In the genomic region with DNA sequence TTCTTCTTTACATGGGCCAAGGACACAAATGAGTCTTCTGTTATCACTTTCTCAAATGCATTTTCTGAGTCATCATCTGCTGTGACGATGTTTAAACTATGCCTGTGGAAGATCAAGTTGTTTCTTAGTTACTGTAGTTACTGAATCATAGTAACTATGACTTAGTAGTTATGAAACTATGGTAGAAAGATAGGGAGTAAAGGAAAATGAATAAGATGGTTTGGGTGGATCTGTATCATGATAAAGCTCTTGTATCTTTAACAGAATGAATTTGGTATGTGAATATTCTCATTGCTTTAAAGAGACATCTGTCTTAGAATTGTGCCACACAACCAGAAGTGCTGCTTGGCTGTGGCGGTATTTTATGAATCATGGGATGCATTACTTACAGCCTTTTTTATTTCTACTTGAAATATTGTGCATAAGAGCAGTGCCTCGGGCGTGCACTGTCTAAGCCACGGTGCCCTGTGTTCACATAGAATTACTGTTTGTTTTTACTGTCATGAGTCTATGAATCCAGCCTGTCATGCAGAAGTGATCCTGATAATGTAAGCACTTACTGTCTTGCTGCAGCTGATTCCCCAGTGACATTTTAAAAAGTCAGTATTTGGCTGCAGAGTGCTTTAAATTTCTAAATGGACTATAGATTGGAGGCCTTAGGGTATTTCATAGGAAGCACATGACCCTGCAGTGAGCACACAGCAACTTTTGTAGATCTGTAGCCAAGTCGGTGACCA, we compare ENCODE assay signal across 8 cellular contexts.
DNase-seq lines count a peak whose midpoint lies in the region; ATAC-seq, FAIRE-seq and TF ChIP-seq lines count a peak whose summit lies in the region.

No MANE protein-coding gene starts in this region.

- no peaks in the 10 kb centered on the region for H3K27me3 Mint-ChIP-seq in T-cell

- no peak for FAIRE-seq in bronchial epithelial cell (lab: Jason Lieb, UNC)

- POLR2A ChIA-PET in T-cell (lab: Charles Lee): interaction anchor here in 1 of 2 donors (0.5 kb wide), 1 partner anchor 10 kb away, joined by 3 read pairs; no protein-coding TSS in a partner anchor

- peaks cover 23% of the 10 kb centered on the region for H3K36me3 Mint-ChIP-seq in T-cell

- CTCF ChIA-PET in T-cell (lab: Charles Lee): interaction anchor here in 1 of 2 donors (0.7 kb wide), 1 partner anchor 76 kb away, joined by 3 read pairs; no protein-coding TSS in a partner anchor

- H3K4me3 Mint-ChIP-seq in T-cell: no peak overlapping the region

- ATAC-seq in T-cell (replicated peaks in 1 of 4): no peak
- no peak for ATAC-seq in HG03139 (IDR thresholded peaks at IDR 0.05; ENCODE audit: unreplicated experiment)

- H3K9me3 Mint-ChIP-seq in T-cell: no peaks in the 10 kb centered on the region

- H3K9me3 ChIP-seq in muscle layer of duodenum (ENCODE audit: control insufficient read depth in 1 of 2, low read length in 2 of 2): no peaks in the 10 kb centered on the region

- H3K36me3 ChIP-seq in bronchial epithelial cell (ENCODE audit: control insufficient read depth, insufficient read depth, low read length): peaks cover 6% of the 10 kb centered on the region
- peaks cover 3 to 4% of the 10 kb centered on the region in 2 donors for H3K36me3 ChIP-seq in muscle layer of duodenum (ENCODE audit: control insufficient read depth in 1 of 2, insufficient read depth in 2 of 2, low read length in 2 of 2)

- DNase-seq in AG20443 (ENCODE audit: low spot score) (peak; percentile 73), NCI-H1436 treated with DMSO at 0.1 percent for 48 hours (lab: John Stamatoyannopoulos, UW) (peak; percentile 24), bronchial epithelial cell (ENCODE audit: low read depth) (peak; percentile 97), SKM-1 (lab: John Stamatoyannopoulos, UW; ENCODE audit: unreplicated experiment) (no peak), T-cell (no peak), NCI-H1048 (lab: John Stamatoyannopoulos, UW) (no peak)

- no peak overlapping the region for H3K27ac Mint-ChIP-seq in T-cell

- H3K4me1 ChIP-seq in muscle layer of duodenum (ENCODE audit: control insufficient read depth in 1 of 2, insufficient read depth in 2 of 2, low read length in 2 of 2): peaks cover 5 to 15% of the 10 kb centered on the region in 2 donors

- peak overlapping the region; percentile 76 for H3K27ac ChIP-seq in muscle layer of duodenum (ENCODE audit: low read length)

- H3K4me3 ChIP-seq in bronchial epithelial cell (ENCODE audit: low read depth, low read length) (no peak overlapping the region), muscle layer of duodenum (ENCODE audit: low read depth in 1 of 2, low read length in 2 of 2) (no peak overlapping the region)

- no peaks in the 10 kb centered on the region for H3K27me3 ChIP-seq in bronchial epithelial cell (ENCODE audit: control insufficient read depth, insufficient read depth, low read length)
- H3K27me3 ChIP-seq in muscle layer of duodenum (ENCODE audit: low read depth, low read length): no peaks in the 10 kb centered on the region

- TF ChIP-seq CTCF in bronchial epithelial cell (IDR thresholded peaks at IDR 0.05; ENCODE audit: insufficient read depth, low read length, severe bottlenecking): no peak

- peaks cover 21 to 40% (median 36%) of the 10 kb centered on the region in 3 donors for H3K4me1 Mint-ChIP-seq in T-cell

Comparison
In these comparisons a context has a peak if more than half of its experiments do, and no peak if none do; other contexts are left out.
1. DNase-seq: peak in AG20443 (single experiment), NCI-H1436 treated with DMSO at 0.1 percent for 48 hours (single experiment) and bronchial epithelial cell (single experiment); none in SKM-1 (single experiment), T-cell (0 of 34) and NCI-H1048 (single experiment).